ENCODE assay signal across 12 cellular contexts in genomic region chr18:7958081-7958896, GRCh38.
A peak's percentile ranks its signal among the peaks of the same experiment; 100 is the strongest.
DNase-seq lines count a peak whose midpoint lies in the region; ATAC-seq, FAIRE-seq and TF ChIP-seq lines count a peak whose summit lies in the region.
"Had no signal": no experiment of that assay in that cellular context is flagged by ENCODE, and none has a peak within 500 bp of the region (broad histone marks: within the 10 kb centered on the region; RNA-seq: fewer than 3 reads in every experiment).

No MANE protein-coding gene starts in this region.

- no peak for DNase-seq in activated naive CD4-positive, alpha-beta T cell treated with anti-CD3 and anti-CD28 coated beads, Interleukin-2, amount 10 ng/mL, durations not matched to agents 7 days and 5 days
- DNase-seq in activated naive CD4-positive, alpha-beta T cell treated with Interleukin-2 at 50 U/mL for 16 hours: no peak
- DNase-seq in PC-3 (peak; percentile 74), upper lobe of left lung (no peak), COLO829 (ENCODE audit: low spot score) (no peak), activated gamma-delta T cell (lab: John Stamatoyannopoulos, UW) (no peak), GM12892 (ENCODE audit: insufficient read length) (no peak)
- no peak for DNase-seq in effector memory CD8-positive, alpha-beta T cell

- no peak for TF ChIP-seq POLR2A in upper lobe of left lung (IDR thresholded peaks at IDR 0.05)
- no peak for TF ChIP-seq POLR2A in GM12892 (IDR thresholded peaks at IDR 0.05; ENCODE audit: low read depth, low read length)

- TF ChIP-seq CTCF in PC-3 (conservative IDR thresholded peaks at IDR 0.05; ENCODE audit: low read depth, low read length): no peak
- no peak for TF ChIP-seq CTCF in upper lobe of left lung (IDR thresholded peaks at IDR 0.05)

- H3K4me3 Mint-ChIP-seq in activated naive CD4-positive, alpha-beta T cell treated with anti-CD3 and anti-CD28 coated beads, Interleukin-2, amount 10 ng/mL, durations not matched to agents 7 days and 5 days: no peak overlapping the region
- peak overlapping the region; percentile 70 to 73 for H3K4me3 Mint-ChIP-seq in effector memory CD8-positive, alpha-beta T cell
- H3K4me3 Mint-ChIP-seq: stimulated activated naive CD8-positive, alpha-beta T cell treated with anti-CD3 and anti-CD28 coated beads, Interleukin-15, Interleukin-2, amounts not matched to agents 100 ng/mL and 50 ng/mL, for 24 hours had no signal

- H2AFZ ChIP-seq in PC-3 (ENCODE audit: low read length): no peak overlapping the region

- peak; percentile 82 for ATAC-seq in PC-3
- ATAC-seq in effector memory CD8-positive, alpha-beta T cell (replicated peaks): peak; percentile 52
- ATAC-seq in upper lobe of left lung (ENCODE audit: low FRiP score in 2 of 2): no peak

- FAIRE-seq in GM12892 (lab: Jason Lieb, UNC): no peak

- BruUV-seq in PC-3 (replicated peaks; lab: Mats Ljungman, UMichigan): no TSS peak

- POLR2A ChIA-PET in PC-3 (lab: Charles Lee; ENCODE audit: unreplicated experiment): interaction anchor here (0.5 kb wide), 1 partner anchor 975 kb away, joined by 3 read pairs; no protein-coding TSS in a partner anchor

- H3K4me2 ChIP-seq in PC-3 (ENCODE audit: low read length): peak overlapping the region; percentile 79

- H3K9me3 ChIP-seq in PC-3 (ENCODE audit: low read length): no peaks in the 10 kb centered on the region
- no peaks in the 10 kb centered on the region for H3K9me3 ChIP-seq in upper lobe of left lung
- H3K9me3 ChIP-seq: BLaER1 treated with 17β-estradiol and CSF1 and Interleukin-3, amounts not matched to agents 10 nM and 100 nM; esophagus muscularis mucosa had no signal

- H3K9me2 ChIP-seq in PC-3 (replicated peaks; ENCODE audit: low read length): no peaks in the 10 kb centered on the region

- H3K27me3 Mint-ChIP-seq in activated naive CD4-positive, alpha-beta T cell treated with anti-CD3 and anti-CD28 coated beads, Interleukin-2, amount 10 ng/mL, durations not matched to agents 7 days and 5 days: no peaks in the 10 kb centered on the region
- H3K27me3 Mint-ChIP-seq in effector memory CD8-positive, alpha-beta T cell: no peaks in the 10 kb centered on the region
- H3K27me3 Mint-ChIP-seq: stimulated activated naive CD8-positive, alpha-beta T cell treated with anti-CD3 and anti-CD28 coated beads, Interleukin-15, Interleukin-2, amounts not matched to agents 100 ng/mL and 50 ng/mL, for 24 hours had no signal

- intact Hi-C loops in PC-3 (cut with micrococcal nuclease): loop anchor here (1.0 to 10.0 kb wide), 3 partner anchors 80 to 417 kb away; no protein-coding TSS in a partner anchor

- no peaks in the 10 kb centered on the region for H3F3A ChIP-seq in PC-3 (ENCODE audit: low read length, unreplicated experiment)

- TF ChIP-seq EP300 in upper lobe of left lung (IDR thresholded peaks at IDR 0.05): no peak

- H3K36me3 ChIP-seq in PC-3 (ENCODE audit: low read depth, low read length) (no peaks in the 10 kb centered on the region), upper lobe of left lung (no peaks in the 10 kb centered on the region)
- H3K36me3 ChIP-seq: BLaER1 treated with 17β-estradiol and CSF1 and Interleukin-3, amounts not matched to agents 10 nM and 100 nM had no signal

- peaks cover 3% of the 10 kb centered on the region for H3K9me3 Mint-ChIP-seq in activated naive CD4-positive, alpha-beta T cell treated with anti-CD3 and anti-CD28 coated beads, Interleukin-2, amount 10 ng/mL, durations not matched to agents 7 days and 5 days
- no peaks in the 10 kb centered on the region for H3K9me3 Mint-ChIP-seq in effector memory CD8-positive, alpha-beta T cell
- H3K9me3 Mint-ChIP-seq: stimulated activated naive CD8-positive, alpha-beta T cell treated with anti-CD3 and anti-CD28 coated beads, Interleukin-15, Interleukin-2, amounts not matched to agents 100 ng/mL and 50 ng/mL, for 24 hours had no signal

- no peaks in the 10 kb centered on the region for H3K36me3 Mint-ChIP-seq in activated naive CD4-positive, alpha-beta T cell treated with anti-CD3 and anti-CD28 coated beads, Interleukin-2, amount 10 ng/mL, durations not matched to agents 7 days and 5 days
- H3K36me3 Mint-ChIP-seq in effector memory CD8-positive, alpha-beta T cell (ENCODE audit: insufficient read depth): no peaks in the 10 kb centered on the region

- H3K27ac Mint-ChIP-seq in activated naive CD4-positive, alpha-beta T cell treated with anti-CD3 and anti-CD28 coated beads, Interleukin-2, amount 10 ng/mL, durations not matched to agents 7 days and 5 days: peak overlapping the region; percentile 85
- peak overlapping the region; percentile 62 to 93 for H3K27ac Mint-ChIP-seq in effector memory CD8-positive, alpha-beta T cell
- H3K27ac Mint-ChIP-seq: stimulated activated naive CD8-positive, alpha-beta T cell treated with anti-CD3 and anti-CD28 coated beads, Interleukin-15, Interleukin-2, amounts not matched to agents 100 ng/mL and 50 ng/mL, for 24 hours had no signal

- H3K79me2 ChIP-seq in PC-3 (ENCODE audit: low read length): 0 out of 2 replicates have a peak, but pooled peaks cover 8% of the 10 kb centered on the region

- peaks cover 22% of the 10 kb centered on the region for H3K4me1 Mint-ChIP-seq in activated naive CD4-positive, alpha-beta T cell treated with anti-CD3 and anti-CD28 coated beads, Interleukin-2, amount 10 ng/mL, durations not matched to agents 7 days and 5 days
- peaks cover 14 to 59% of the 10 kb centered on the region in 2 donors for H3K4me1 Mint-ChIP-seq in effector memory CD8-positive, alpha-beta T cell (ENCODE audit: low read depth in 2 of 2)

- H4K20me1 ChIP-seq in PC-3 (ENCODE audit: low read length): no peaks in the 10 kb centered on the region
- H4K20me1 ChIP-seq: BLaER1 treated with 17β-estradiol and CSF1 and Interleukin-3, amounts not matched to agents 10 nM and 100 nM had no signal

- H3K9ac ChIP-seq in PC-3 (ENCODE audit: low read length): peak overlapping the region; percentile 36
- H3K9ac ChIP-seq: BLaER1 treated with 17β-estradiol and CSF1 and Interleukin-3, amounts not matched to agents 10 nM and 100 nM had no signal

- H3K4me1 ChIP-seq in PC-3 (ENCODE audit: insufficient read depth, low read length) (peaks cover 31% of the 10 kb centered on the region), upper lobe of left lung (peaks cover 8 to 17% (median 9%) of the 10 kb centered on the region in 4 donors)
- H3K4me1 ChIP-seq: BLaER1 treated with 17β-estradiol and CSF1 and Interleukin-3, amounts not matched to agents 10 nM and 100 nM had no signal

- 42 to 43% methylated on average over 4 of the region's 4 CpGs for WGBS in upper lobe of left lung, 2 donors

- H3K27ac ChIP-seq in PC-3 (ENCODE audit: low read length): peak overlapping the region; percentile 83
- H3K27ac ChIP-seq in upper lobe of left lung: peak overlapping the region; percentile 1 to 36 (median 12)
- H3K27ac ChIP-seq: BLaER1 treated with 17β-estradiol and CSF1 and Interleukin-3, amounts not matched to agents 10 nM and 100 nM; esophagus muscularis mucosa had no signal

- H3K27me3 ChIP-seq in PC-3 (ENCODE audit: low read length): no peaks in the 10 kb centered on the region
- H3K27me3 ChIP-seq in upper lobe of left lung: no peaks in the 10 kb centered on the region
- H3K27me3 ChIP-seq: BLaER1 treated with 17β-estradiol and CSF1 and Interleukin-3, amounts not matched to agents 10 nM and 100 nM; esophagus muscularis mucosa had no signal

- H3K4me3 ChIP-seq in PC-3 (ENCODE audit: low read length) (peak overlapping the region; percentile 59), upper lobe of left lung (no peak overlapping the region)
- H3K4me3 ChIP-seq: BLaER1 treated with 17β-estradiol and CSF1 and Interleukin-3, amounts not matched to agents 10 nM and 100 nM; esophagus muscularis mucosa; skin epidermis had no signal

- CTCF ChIA-PET in activated naive CD4-positive, alpha-beta T cell treated with anti-CD3 and anti-CD28 coated beads, Interleukin-2, amount 10 ng/mL, durations not matched to agents 7 days and 5 days (lab: Charles Lee): no interaction called here
- CTCF ChIA-PET in PC-3 (lab: Charles Lee): interaction anchor here (0.7 to 1.6 kb wide), 2 partner anchors 56 to 81 kb away, joined by 3 read pairs; no protein-coding TSS in a partner anchor

Comparison
In these comparisons a context has a peak if more than half of its experiments do, and no peak if none do; other contexts are left out.
1. ATAC-seq: peak in PC-3 (single experiment) and effector memory CD8-positive, alpha-beta T cell (single experiment); none in upper lobe of left lung (0 of 2).